Comparison of ENCODE assay signal across 19 cellular contexts in the genomic region with DNA sequence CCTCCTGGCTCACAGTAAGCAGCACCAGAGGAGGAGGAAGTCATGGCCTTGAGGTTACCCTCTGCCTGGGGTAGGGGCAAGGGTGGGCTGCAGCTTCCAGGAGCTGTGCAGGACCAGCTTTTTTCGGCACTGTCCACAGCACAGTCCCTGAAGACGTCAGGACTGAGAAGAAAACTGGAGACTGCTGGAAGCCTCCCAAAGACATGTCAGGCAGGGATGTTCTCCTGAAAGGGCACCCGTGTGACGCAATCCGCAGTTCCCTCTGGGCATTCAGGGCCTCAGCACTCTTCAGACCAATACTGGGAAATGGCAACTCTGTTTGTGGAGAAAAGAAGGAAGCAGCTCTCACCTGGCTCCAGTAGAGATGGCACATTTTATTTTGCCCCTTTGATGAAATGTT.
DNase-seq lines count a peak whose midpoint lies in the region; ATAC-seq, FAIRE-seq and TF ChIP-seq lines count a peak whose summit lies in the region.
"Had no signal": no experiment of that assay in that cellular context is flagged by ENCODE, and none has a peak within 500 bp of the region (broad histone marks: within the 10 kb centered on the region; RNA-seq: fewer than 3 reads in every experiment).

No MANE protein-coding gene starts in this region.

- no peak overlapping the region for H3K4me2 ChIP-seq in osteoblast (ENCODE audit: insufficient read depth, low read length)

- H3K9ac ChIP-seq in endodermal cell (ENCODE audit: extremely low read depth, low read length, poor library complexity, severe bottlenecking): no peak overlapping the region

- H3K9me3 Mint-ChIP-seq in endodermal cell: no peaks in the 10 kb centered on the region
- H3K9me3 Mint-ChIP-seq: activated CD4-positive, alpha-beta memory T cell treated with anti-CD3 and anti-CD28 coated beads, Interleukin-2, amount 10 ng/mL, durations not matched to agents 7 days and 5 days; activated naive CD8-positive, alpha-beta T cell treated with anti-CD3 and anti-CD28 coated beads, Interleukin-2, amount 10 ng/mL, durations not matched to agents 7 days and 5 days had no signal

- no peaks in the 10 kb centered on the region for H3K36me3 ChIP-seq in endodermal cell (ENCODE audit: control insufficient read depth, insufficient read depth, low read length)
- no peaks in the 10 kb centered on the region for H3K36me3 ChIP-seq in osteoblast (ENCODE audit: insufficient read depth, low read length)
- H3K36me3 ChIP-seq: tibial nerve had no signal

- no peaks in the 10 kb centered on the region for H3K9me3 ChIP-seq in endodermal cell (ENCODE audit: control insufficient read depth, low read length)
- H3K9me3 ChIP-seq in osteoblast (ENCODE audit: low read depth, low read length): no peaks in the 10 kb centered on the region
- H3K9me3 ChIP-seq: mucosa of descending colon, tibial nerve had no signal

- no peak for TF ChIP-seq CTCF in endodermal cell (conservative IDR thresholded peaks at IDR 0.05)
- no peak for TF ChIP-seq CTCF in osteoblast (IDR thresholded peaks at IDR 0.05; ENCODE audit: extremely low read depth, low read depth, low read length)

- no peak overlapping the region for H2AFZ ChIP-seq in osteoblast (ENCODE audit: low read length)

- H3K27me3 Mint-ChIP-seq in endodermal cell (ENCODE audit: insufficient read depth): no peaks in the 10 kb centered on the region
- H3K27me3 Mint-ChIP-seq: activated CD4-positive, alpha-beta memory T cell treated with anti-CD3 and anti-CD28 coated beads, Interleukin-2, amount 10 ng/mL, durations not matched to agents 7 days and 5 days had no signal

- peak overlapping the region; percentile 12 for H3K27ac Mint-ChIP-seq in endodermal cell
- H3K27ac Mint-ChIP-seq: activated CD4-positive, alpha-beta memory T cell treated with anti-CD3 and anti-CD28 coated beads, Interleukin-2, amount 10 ng/mL, durations not matched to agents 7 days and 5 days; activated naive CD8-positive, alpha-beta T cell treated with anti-CD3 and anti-CD28 coated beads, Interleukin-2, amount 10 ng/mL, durations not matched to agents 7 days and 5 days had no signal

- no peak for FAIRE-seq in RCC 7860 (lab: Jason Lieb, UNC)
- FAIRE-seq: GM12891 had no signal

- H3K4me3 ChIP-seq in endodermal cell (ENCODE audit: low read length) (no peak overlapping the region), osteoblast (ENCODE audit: insufficient read depth, low read length) (no peak overlapping the region)
- H3K4me3 ChIP-seq: mucosa of descending colon, tibial nerve had no signal

- H3K79me2 ChIP-seq in osteoblast (ENCODE audit: insufficient read depth, low read length): no peaks in the 10 kb centered on the region

- H4K20me1 ChIP-seq in osteoblast (ENCODE audit: insufficient read depth, low read length): no peaks in the 10 kb centered on the region

- WGBS in endodermal cell (ENCODE audit: insufficient coverage in 1 of 2, insufficient read length in 1 of 2), 2 experiments: 89 to 92% methylated on average over 5 of the region's 5 CpGs

- H3K4me3 Mint-ChIP-seq in endodermal cell: no peak overlapping the region
- H3K4me3 Mint-ChIP-seq: activated CD4-positive, alpha-beta memory T cell treated with anti-CD3 and anti-CD28 coated beads, Interleukin-2, amount 10 ng/mL, durations not matched to agents 7 days and 5 days; activated naive CD8-positive, alpha-beta T cell treated with anti-CD3 and anti-CD28 coated beads, Interleukin-2, amount 10 ng/mL, durations not matched to agents 7 days and 5 days had no signal

- H3K27ac ChIP-seq in endodermal cell (ENCODE audit: low read depth, low read length): no peak overlapping the region
- H3K27ac ChIP-seq in osteoblast (ENCODE audit: low read depth, low read length): no peak overlapping the region
- H3K27ac ChIP-seq: tibial nerve had no signal

- DNase-seq in EH (ENCODE audit: low read depth) (peak; percentile 45), MV-4-11 (lab: John Stamatoyannopoulos, UW) (peak; percentile 21), endodermal cell (no peak), osteoblast (ENCODE audit: insufficient read length, low spot score, missing footprints) (peak; percentile 21), NCI-H748 treated with DMSO at 0.1 percent for 48 hours (lab: John Stamatoyannopoulos, UW) (no peak), RCC 7860 (ENCODE audit: low spot score) (no peak), NK-92 (lab: John Stamatoyannopoulos, UW; ENCODE audit: unreplicated experiment) (no peak)
- DNase-seq: activated CD4-positive, alpha-beta memory T cell treated with anti-CD3 and anti-CD28 coated beads, Interleukin-2, amount 10 ng/mL, durations not matched to agents 7 days and 5 days; activated naive CD8-positive, alpha-beta T cell treated with anti-CD3 and anti-CD28 coated beads, Interleukin-2, amount 10 ng/mL, durations not matched to agents 7 days and 5 days; Calu3; caudate nucleus; GDM1; mucosa of descending colon; NCI-H774; occipital lobe; stimulated activated CD4-positive, alpha-beta T cell treated with anti-CD3 and anti-CD28 coated beads, Interleukin-4, amount 100 ng/mL, for 24 hours had no signal

- H3K36me3 Mint-ChIP-seq in endodermal cell (ENCODE audit: low read depth): no peaks in the 10 kb centered on the region
- H3K36me3 Mint-ChIP-seq: activated naive CD8-positive, alpha-beta T cell treated with anti-CD3 and anti-CD28 coated beads, Interleukin-2, amount 10 ng/mL, durations not matched to agents 7 days and 5 days had no signal

- H3K4me1 ChIP-seq in endodermal cell (ENCODE audit: control insufficient read depth, insufficient read depth, low read length) (no peaks in the 10 kb centered on the region), osteoblast (ENCODE audit: insufficient read depth, low read length) (no peaks in the 10 kb centered on the region)
- H3K4me1 ChIP-seq: tibial nerve had no signal

- H3K27me3 ChIP-seq in endodermal cell (ENCODE audit: control insufficient read depth, insufficient read depth, low read length, poor library complexity, severe bottlenecking) (no peaks in the 10 kb centered on the region), osteoblast (ENCODE audit: insufficient read depth, low read length) (peaks cover 4% of the 10 kb centered on the region)
- H3K27me3 ChIP-seq: tibial nerve had no signal

- no peak for ATAC-seq in HG02588 (IDR thresholded peaks at IDR 0.05; ENCODE audit: unreplicated experiment)
- ATAC-seq: mucosa of descending colon had no signal

- H3K4me1 Mint-ChIP-seq in endodermal cell: no peaks in the 10 kb centered on the region

Comparison
In these comparisons a context has a peak if more than half of its experiments do, and no peak if none do; other contexts are left out.
1. DNase-seq: peak in EH (single experiment), MV-4-11 (single experiment) and osteoblast (single experiment); none in endodermal cell (single experiment), NCI-H748 treated with DMSO at 0.1 percent for 48 hours (single experiment), RCC 7860 (single experiment) and NK-92 (single experiment).